ENCODE assay signal across 16 cellular contexts in genomic region chr2:74041182-74041581, GRCh38. TPM values are rescaled to one million over a fixed set of nuclear protein-coding genes. Genes with fewer than 3 reads are reported as not detected.
DNase-seq lines count a peak whose midpoint lies in the region; ATAC-seq lines count a peak whose summit lies in the region.
"Had no signal": no experiment of that assay in that cellular context is flagged by ENCODE, and none has a peak within 500 bp of the region (broad histone marks: within the 10 kb centered on the region; RNA-seq: fewer than 3 reads in every experiment).

No MANE protein-coding gene starts in this region.

- H3K4me1 Mint-ChIP-seq in activated naive CD4-positive, alpha-beta T cell treated with anti-CD3 and anti-CD28 coated beads, Interleukin-2, amount 50 U/mL, for 24 hours = peaks cover 90% of the 10 kb centered on the region
- H3K4me1 Mint-ChIP-seq in activated naive CD4-positive, alpha-beta T cell treated with anti-CD3 and anti-CD28 coated beads for 36 hours (ENCODE audit: low read depth) = peaks cover 67% of the 10 kb centered on the region
- H3K4me1 Mint-ChIP-seq in effector memory CD8-positive, alpha-beta T cell (ENCODE audit: low read depth in 2 of 2) = peaks cover 51 to 53% of the 10 kb centered on the region in 2 donors
- H3K4me1 Mint-ChIP-seq in stimulated activated memory B cell treated with anti-CD40 and anti-IgM and Interleukin-4, amounts not matched to agents 10 μg/mL and 1 μg/mL and 100 μg/mL, for 72 hours = peaks cover 80% of the 10 kb centered on the region

- peak overlapping the region; percentile 41 for H3K27ac Mint-ChIP-seq in activated naive CD4-positive, alpha-beta T cell treated with anti-CD3 and anti-CD28 coated beads, Interleukin-2, amount 50 U/mL, for 24 hours
- H3K27ac Mint-ChIP-seq in activated naive CD4-positive, alpha-beta T cell treated with anti-CD3 and anti-CD28 coated beads for 36 hours = no peak overlapping the region
- peak overlapping the region; percentile 29 to 68 for H3K27ac Mint-ChIP-seq in effector memory CD8-positive, alpha-beta T cell
- H3K27ac Mint-ChIP-seq in stimulated activated memory B cell treated with anti-CD40 and anti-IgM and Interleukin-4, amounts not matched to agents 10 μg/mL and 1 μg/mL and 100 μg/mL, for 72 hours = peak overlapping the region; percentile 42

- H3K27me3 Mint-ChIP-seq in activated naive CD4-positive, alpha-beta T cell treated with anti-CD3 and anti-CD28 coated beads, Interleukin-2, amount 50 U/mL, for 24 hours = no peaks in the 10 kb centered on the region
- H3K27me3 Mint-ChIP-seq in activated naive CD4-positive, alpha-beta T cell treated with anti-CD3 and anti-CD28 coated beads for 36 hours (ENCODE audit: low read depth) = no peaks in the 10 kb centered on the region
- no peaks in the 10 kb centered on the region for H3K27me3 Mint-ChIP-seq in effector memory CD8-positive, alpha-beta T cell
- H3K27me3 Mint-ChIP-seq in stimulated activated memory B cell treated with anti-CD40 and anti-IgM and Interleukin-4, amounts not matched to agents 10 μg/mL and 1 μg/mL and 100 μg/mL, for 72 hours = no peaks in the 10 kb centered on the region

- no peaks in the 10 kb centered on the region for H3K9me3 Mint-ChIP-seq in activated naive CD4-positive, alpha-beta T cell treated with anti-CD3 and anti-CD28 coated beads, Interleukin-2, amount 50 U/mL, for 24 hours
- no peaks in the 10 kb centered on the region for H3K9me3 Mint-ChIP-seq in activated naive CD4-positive, alpha-beta T cell treated with anti-CD3 and anti-CD28 coated beads for 36 hours
- H3K9me3 Mint-ChIP-seq in effector memory CD8-positive, alpha-beta T cell = no peaks in the 10 kb centered on the region
- no peaks in the 10 kb centered on the region for H3K9me3 Mint-ChIP-seq in stimulated activated memory B cell treated with anti-CD40 and anti-IgM and Interleukin-4, amounts not matched to agents 10 μg/mL and 1 μg/mL and 100 μg/mL, for 72 hours

- peak overlapping the region; percentile 49 for H3K4me3 Mint-ChIP-seq in activated naive CD4-positive, alpha-beta T cell treated with anti-CD3 and anti-CD28 coated beads, Interleukin-2, amount 50 U/mL, for 24 hours
- no peak overlapping the region for H3K4me3 Mint-ChIP-seq in activated naive CD4-positive, alpha-beta T cell treated with anti-CD3 and anti-CD28 coated beads for 36 hours
- no peak overlapping the region for H3K4me3 Mint-ChIP-seq in effector memory CD8-positive, alpha-beta T cell
- H3K4me3 Mint-ChIP-seq in stimulated activated memory B cell treated with anti-CD40 and anti-IgM and Interleukin-4, amounts not matched to agents 10 μg/mL and 1 μg/mL and 100 μg/mL, for 72 hours = peak overlapping the region; percentile 52

- H3K36me3 Mint-ChIP-seq in activated naive CD4-positive, alpha-beta T cell treated with anti-CD3 and anti-CD28 coated beads, Interleukin-2, amount 50 U/mL, for 24 hours = no peaks in the 10 kb centered on the region
- no peaks in the 10 kb centered on the region for H3K36me3 Mint-ChIP-seq in activated naive CD4-positive, alpha-beta T cell treated with anti-CD3 and anti-CD28 coated beads for 36 hours (ENCODE audit: low read depth)
- peaks cover 4% of the 10 kb centered on the region for H3K36me3 Mint-ChIP-seq in effector memory CD8-positive, alpha-beta T cell (ENCODE audit: insufficient read depth)
- H3K36me3 Mint-ChIP-seq in stimulated activated memory B cell treated with anti-CD40 and anti-IgM and Interleukin-4, amounts not matched to agents 10 μg/mL and 1 μg/mL and 100 μg/mL, for 72 hours = peaks cover 19% of the 10 kb centered on the region

- intact Hi-C loops in activated naive CD4-positive, alpha-beta T cell treated with anti-CD3 and anti-CD28 coated beads for 36 hours (cut with micrococcal nuclease) = no loop called here

- CTCF ChIA-PET in activated naive CD4-positive, alpha-beta T cell treated with anti-CD3 and anti-CD28 coated beads for 36 hours (lab: Charles Lee) = interaction anchor here (0.8 to 1.5 kb wide), 5 partner anchors 11 to 214 kb away, joined by 3 to 4 read pairs (median 3); no protein-coding TSS in a partner anchor

- no peak for DNase-seq in activated naive CD4-positive, alpha-beta T cell treated with anti-CD3 and anti-CD28 coated beads for 36 hours
- DNase-seq in OCI-M1 (lab: John Stamatoyannopoulos, UW) (peak; percentile 50), LoVo (ENCODE audit: low spot score) (no peak), NCI-H748 (lab: John Stamatoyannopoulos, UW; ENCODE audit: unreplicated experiment) (no peak)
- no peak for DNase-seq in effector memory CD8-positive, alpha-beta T cell
- DNase-seq: activated CD4-positive, CD25-positive, alpha-beta regulatory T cell treated with anti-CD3 and anti-CD28 coated beads, Interleukin-2, amount 50 U/mL, for 72 hours; activated CD8-positive, alpha-beta memory T cell treated with anti-CD3 and anti-CD28 coated beads, Interleukin-2, amount 50 U/mL, for 48 hours; activated naive CD4-positive, alpha-beta T cell treated with anti-CD3 and anti-CD28 coated beads, Interleukin-2, amount 50 U/mL, for 16 hours; effector CD8-positive, alpha-beta T cell; kidney glomerular epithelial cell; NCI-H1092 treated with DMSO at 0.1 percent for 48 hours; posterior cingulate gyrus; stimulated activated naive CD8-positive, alpha-beta T cell treated with anti-CD3 and anti-CD28 coated beads, Interleukin-15, Interleukin-2, amounts not matched to agents 100 U/mL and 50 U/mL, for 24 hours had no signal

- peak; percentile 32 for ATAC-seq in effector memory CD8-positive, alpha-beta T cell (replicated peaks)
- no peak for ATAC-seq in stimulated activated memory B cell treated with anti-CD40 and anti-IgM and Interleukin-4, amounts not matched to agents 10 μg/mL and 1 μg/mL and 100 μg/mL, for 72 hours
- no peak for ATAC-seq in HG03469 (IDR thresholded peaks at IDR 0.05; ENCODE audit: unreplicated experiment)
- ATAC-seq: stimulated activated naive CD8-positive, alpha-beta T cell treated with anti-CD3 and anti-CD28 coated beads, Interleukin-15, Interleukin-2, amounts not matched to agents 100 U/mL and 50 U/mL, for 24 hours had no signal

RNA-seq across cellular contexts. Expression of gene TET3, which starts 56.5 kb away (rescaled TPM):
- total RNA-seq in activated naive CD4-positive, alpha-beta T cell treated with anti-CD3 and anti-CD28 coated beads for 36 hours = 10 to 100 TPM; 14.4 to 15.2 TPM

Comparison
In these comparisons a context has a peak if more than half of its experiments do, and no peak if none do; other contexts are left out.
1. H3K4me3 Mint-ChIP-seq: peak in activated naive CD4-positive, alpha-beta T cell treated with anti-CD3 and anti-CD28 coated beads, Interleukin-2, amount 50 U/mL, for 24 hours (single experiment) and stimulated activated memory B cell treated with anti-CD40 and anti-IgM and Interleukin-4, amounts not matched to agents 10 μg/mL and 1 μg/mL and 100 μg/mL, for 72 hours (single experiment); none in activated naive CD4-positive, alpha-beta T cell treated with anti-CD3 and anti-CD28 coated beads for 36 hours (single experiment) and effector memory CD8-positive, alpha-beta T cell (0 of 2).